29 cellular contexts compared by ENCODE assay signal in the genomic region with DNA sequence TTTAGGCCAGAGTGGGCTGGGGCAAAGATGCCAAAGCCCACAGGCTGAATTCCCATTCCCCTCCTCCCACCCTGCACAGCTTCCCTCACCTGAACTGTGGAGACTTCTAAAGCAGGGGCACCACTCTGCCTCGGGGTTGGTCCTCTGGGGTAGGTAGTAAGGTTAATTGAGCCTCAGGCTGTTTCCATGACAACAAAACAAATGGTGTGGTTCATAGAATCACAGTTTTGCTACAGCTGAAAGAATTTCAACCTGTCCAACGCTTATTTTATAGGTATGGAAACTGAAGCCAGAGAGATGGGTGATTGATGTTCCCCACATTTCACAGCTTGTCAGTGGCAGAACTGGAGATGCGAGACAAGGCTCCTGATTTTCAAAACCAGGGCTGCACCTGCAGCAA.
DNase-seq lines count a peak whose midpoint lies in the region; ATAC-seq, FAIRE-seq and TF ChIP-seq lines count a peak whose summit lies in the region.
"Had no signal": no experiment of that assay in that cellular context is flagged by ENCODE, and none has a peak within 500 bp of the region (broad histone marks: within the 10 kb centered on the region; RNA-seq: fewer than 3 reads in every experiment).

No MANE protein-coding gene starts in this region.

- H3K27ac ChIP-seq in K562 (ENCODE audit: extremely low read depth, low read depth, low read length) (no peak overlapping the region), neural cell (ENCODE audit: low read length) (peak overlapping the region; percentile 66), H9 (ENCODE audit: insufficient read length, low read depth, low read length) (no peak overlapping the region)
- H3K27ac ChIP-seq: prostate gland, transverse colon had no signal

- H2AFZ ChIP-seq in K562 (ENCODE audit: low read depth, low read length) (no peak overlapping the region), neural cell (ENCODE audit: low read depth, low read length) (peak overlapping the region; percentile 12), H9 (ENCODE audit: low read length) (no peak overlapping the region)

- H3K9me2 ChIP-seq in neural cell (ENCODE audit: insufficient read depth, low read length), result no peaks in the 10 kb centered on the region

- H3K4me3 Mint-ChIP-seq in H9, result no peak overlapping the region
- H3K4me3 Mint-ChIP-seq: activated CD8-positive, alpha-beta T cell treated with anti-CD3 and anti-CD28 coated beads for 36 hours; activated naive CD4-positive, alpha-beta T cell treated with anti-CD3 and anti-CD28 coated beads for 36 hours; endodermal cell; mesothelial cell of epicardium; naive B cell had no signal

- DNase-seq in GM12865 (ENCODE audit: low read depth), result peak; percentile 79
- no peak for DNase-seq in K562 (ENCODE audit: extremely low read depth in 1 of 4, low spot score in 3 of 4)
- DNase-seq in H9, result no peak
- no peak for DNase-seq in cerebellar cortex (ENCODE audit: low spot score)
- DNase-seq: activated CD8-positive, alpha-beta T cell treated with anti-CD3 and anti-CD28 coated beads for 36 hours; activated naive CD4-positive, alpha-beta T cell treated with anti-CD3 and anti-CD28 coated beads for 36 hours; C1 segment of cervical spinal cord; central memory CD4-positive, alpha-beta T cell; endodermal cell; foreskin fibroblast; naive B cell; NCI-H1048; NCI-H187; NCI-H524 treated with DMSO at 0.1 percent for 48 hours; nucleus accumbens; SHP77 treated with DMSO at 0.1 percent for 48 hours; stimulated activated CD4-positive, alpha-beta T cell treated with anti-CD3 and anti-CD28 coated beads, Interleukin-4, amount 100 ng/mL, for 1 hour; transverse colon had no signal

- TF ChIP-seq CTCF in GM12865 (IDR thresholded peaks at IDR 0.05; ENCODE audit: insufficient read depth, low read depth, low read length, missing control alignments), result no peak
- no peak for TF ChIP-seq CTCF in K562 (IDR thresholded peaks at IDR 0.05 in 2 of 3, conservative IDR thresholded peaks at IDR 0.05 in 1 of 3; ENCODE audit: insufficient read depth in 2 of 3, low read depth in 1 of 3, low read length in 3 of 3)
- no peak for TF ChIP-seq CTCF in neural cell (IDR thresholded peaks at IDR 0.05; ENCODE audit: poor library complexity, severe bottlenecking)
- TF ChIP-seq CTCF in H9 (conservative IDR thresholded peaks at IDR 0.05), result no peak

- H2BK5ac ChIP-seq in H9 (ENCODE audit: insufficient read length, low read length), result no peak overlapping the region

- no peak overlapping the region for H2BK15ac ChIP-seq in H9 (ENCODE audit: low read depth, low read length)

- no peak overlapping the region for H3T11ph ChIP-seq in H9 (ENCODE audit: low read length)

- H3F3A ChIP-seq in neural cell (ENCODE audit: insufficient read depth, low read length, poor library complexity, severe bottlenecking), result no peaks in the 10 kb centered on the region

- no peaks in the 10 kb centered on the region for H3K9me1 ChIP-seq in K562 (ENCODE audit: control insufficient read depth, insufficient read depth, low read length)

- no peak overlapping the region for H3K56ac ChIP-seq in H9 (ENCODE audit: insufficient read length, low read depth, low read length)

- no peaks in the 10 kb centered on the region for H3K79me1 ChIP-seq in H9 (ENCODE audit: insufficient read depth, low read depth, low read length, poor library complexity, severe bottlenecking)

- no peak overlapping the region for H2BK12ac ChIP-seq in H9 (ENCODE audit: insufficient read length, low read depth, low read length)

- intact Hi-C loops in K562 (cut with micrococcal nuclease), result no loop called here

- no peak overlapping the region for H3K23ac ChIP-seq in H9 (ENCODE audit: insufficient read length, low read depth, low read length)

- H2AK5ac ChIP-seq in H9 (ENCODE audit: insufficient read length, low read length), result no peak overlapping the region

- TF ChIP-seq POLR2A in K562 (conservative IDR thresholded peaks at IDR 0.05), result no peak

- POLR2A ChIA-PET in K562 (lab: Yijun Ruan, JAX), result interaction anchor here (1.0 to 1.2 kb wide), 2 partner anchors 9 to 159 kb away, joined by 3 to 4 read pairs; no protein-coding TSS in a partner anchor

- in situ Hi-C loops in K562 (cut with MboI), result no loop called here

- H3K18ac ChIP-seq in H9 (ENCODE audit: insufficient read length, low read depth, low read length), result no peak overlapping the region

- no peak overlapping the region for H3K14ac ChIP-seq in H9 (ENCODE audit: insufficient read depth, low read length)

- BruUV-seq in K562 (replicated peaks; lab: Mats Ljungman, UMichigan), result no TSS peak

- no peaks in the 10 kb centered on the region; a peak in 1 of 7 replicates for H3K36me3 Mint-ChIP-seq in H9 (ENCODE audit: insufficient read depth in 1 of 3, low read depth in 3 of 3)
- H3K36me3 Mint-ChIP-seq: mesothelial cell of epicardium, naive B cell had no signal

- H4K8ac ChIP-seq in H9 (replicated peaks; ENCODE audit: insufficient read length, low read depth, low read length), result no peak overlapping the region

- H3K4me1 Mint-ChIP-seq in H9, result peaks cover 31 to 34% of the 10 kb centered on the region in 2 experiments
- H3K4me1 Mint-ChIP-seq: naive B cell had no signal

- H2BK120ac ChIP-seq in H9 (ENCODE audit: low read depth, low read length, poor library complexity, severe bottlenecking), result no peak overlapping the region

- peaks cover 1% of the 10 kb centered on the region; the same call in 1 of the 2 replicates for H3K27me3 Mint-ChIP-seq in H9 (ENCODE audit: low read depth)

- 0% methylated on average over 3 of the region's 3 CpGs for WGBS in K562 (ENCODE audit: insufficient coverage, low coverage, missing lambda C conversion rate)
- WGBS in H9 (ENCODE audit: extremely low coverage, insufficient read length, low lambda C conversion rate), result no CpG with 5 or more reads among the region's 3 CpGs

- H3K9ac ChIP-seq in K562 (ENCODE audit: insufficient read depth in 1 of 2, low read depth in 2 of 2, low read length in 2 of 2), result no peak overlapping the region
- peak overlapping the region; percentile 29 for H3K9ac ChIP-seq in neural cell (ENCODE audit: low read length)
- H3K9ac ChIP-seq in H9 (ENCODE audit: extremely low read depth, insufficient read length, low read length), result no peak overlapping the region

- H3K27me3 ChIP-seq in K562 (ENCODE audit: control insufficient read depth in 2 of 2, insufficient read depth in 2 of 2, low read length in 2 of 2) (peaks cover 0 to 4% of the 10 kb centered on the region in 2 experiments; a peak in 2 of 5 replicates), neural cell (ENCODE audit: insufficient read depth, low read depth, low read length) (no peaks in the 10 kb centered on the region), H9 (ENCODE audit: insufficient read depth, low read length) (no peaks in the 10 kb centered on the region)
- H3K27me3 ChIP-seq: transverse colon had no signal

- no peak overlapping the region for H3K4ac ChIP-seq in H9 (ENCODE audit: low read depth, low read length)

- TF ChIP-seq EP300 in K562 (IDR thresholded peaks at IDR 0.05; ENCODE audit: low read length) (no peak), neural cell (conservative IDR thresholded peaks at IDR 0.05; ENCODE audit: poor library complexity, severe bottlenecking) (peak; percentile 88)

- H3K27ac Mint-ChIP-seq in H9, result no peak overlapping the region
- H3K27ac Mint-ChIP-seq: activated CD8-positive, alpha-beta T cell treated with anti-CD3 and anti-CD28 coated beads for 36 hours; activated naive CD4-positive, alpha-beta T cell treated with anti-CD3 and anti-CD28 coated beads for 36 hours; endodermal cell; mesothelial cell of epicardium had no signal

- H3K9me3 ChIP-seq in K562 (replicated peaks; ENCODE audit: control insufficient read depth, insufficient read depth, low read depth, low read length) (no peaks in the 10 kb centered on the region), neural cell (ENCODE audit: low read length) (no peaks in the 10 kb centered on the region), H9 (ENCODE audit: control insufficient read depth, low read depth, low read length) (no peaks in the 10 kb centered on the region)
- H3K9me3 ChIP-seq: prostate gland, transverse colon had no signal

- H3K4me3 ChIP-seq in GM12865 (ENCODE audit: low read depth, low read length) (peak overlapping the region; percentile 7), K562 (no peak overlapping the region), neural cell (ENCODE audit: low read length) (peak overlapping the region; percentile 51)
- H3K4me3 ChIP-seq: prostate gland, transverse colon had no signal

- no peak overlapping the region for H2BK20ac ChIP-seq in H9 (ENCODE audit: low read depth, low read length, poor library complexity, severe bottlenecking)

- no peak for FAIRE-seq in K562 (lab: Jason Lieb, UNC)
- FAIRE-seq: G401.6, GM19239, H54, keratinocyte, RCC 7860 had no signal

- H3K4me1 ChIP-seq in K562 (replicated peaks in 1 of 2; ENCODE audit: control insufficient read depth in 2 of 2, insufficient read depth in 2 of 2, low read length in 2 of 2) (no peaks in the 10 kb centered on the region), H9 (ENCODE audit: insufficient read depth, low read length) (peaks cover 12% of the 10 kb centered on the region; the same call in 1 of the 2 replicates)
- H3K4me1 ChIP-seq: prostate gland, transverse colon had no signal

- H3K9me3 Mint-ChIP-seq in H9, result no peaks in the 10 kb centered on the region
- H3K9me3 Mint-ChIP-seq: activated CD8-positive, alpha-beta T cell treated with anti-CD3 and anti-CD28 coated beads for 36 hours; activated naive CD4-positive, alpha-beta T cell treated with anti-CD3 and anti-CD28 coated beads for 36 hours; endodermal cell; mesothelial cell of epicardium; naive B cell had no signal

- H4K5ac ChIP-seq in H9 (ENCODE audit: insufficient read length, low read depth, low read length), result no peak overlapping the region

- CTCF ChIA-PET in K562 (lab: Yijun Ruan, JAX; ENCODE audit: low intra/inter-chr PET ratio), result no interaction called here

- peak; percentile 57 for ATAC-seq in HG03432 (IDR thresholded peaks at IDR 0.05; ENCODE audit: unreplicated experiment)
- ATAC-seq in K562, result no peak
- ATAC-seq in GM19035 (IDR thresholded peaks at IDR 0.05; ENCODE audit: unreplicated experiment), result no peak
- ATAC-seq: activated CD8-positive, alpha-beta T cell treated with anti-CD3 and anti-CD28 coated beads for 36 hours; esophagus mucosa had no signal

- H3K36me3 ChIP-seq in K562 (ENCODE audit: control insufficient read depth, insufficient read depth, low read length) (no peaks in the 10 kb centered on the region), neural cell (ENCODE audit: insufficient read depth, low read length) (no peaks in the 10 kb centered on the region)
- H3K36me3 ChIP-seq: prostate gland, transverse colon had no signal

- no peak overlapping the region for H4K91ac ChIP-seq in H9 (ENCODE audit: insufficient read length, low read depth, low read length)

- TF ChIP-seq RAD21 in K562 (CRISPR knock-in tag; conservative IDR thresholded peaks at IDR 0.05 in 1 of 2, IDR thresholded peaks at IDR 0.05 in 1 of 2) (no peak), neural cell (conservative IDR thresholded peaks at IDR 0.05) (no peak)

- H3K79me2 ChIP-seq in K562 (ENCODE audit: control insufficient read depth, insufficient read depth, low read length) (no peaks in the 10 kb centered on the region), neural cell (replicated peaks; ENCODE audit: insufficient read depth, low read length) (no peaks in the 10 kb centered on the region), H9 (ENCODE audit: insufficient read depth, low read length) (no peaks in the 10 kb centered on the region)

- H3K23me2 ChIP-seq in H9 (ENCODE audit: insufficient read length, low read depth, low read length, poor library complexity, severe bottlenecking), result no peaks in the 10 kb centered on the region

- H4K20me1 ChIP-seq in K562 (replicated peaks; ENCODE audit: control insufficient read depth, insufficient read depth, low read length) (no peaks in the 10 kb centered on the region), neural cell (ENCODE audit: insufficient read depth) (no peaks in the 10 kb centered on the region), H9 (ENCODE audit: control insufficient read depth, insufficient read depth, insufficient read length) (no peaks in the 10 kb centered on the region)

- no peak overlapping the region for H3K4me2 ChIP-seq in K562 (ENCODE audit: insufficient read depth, low read length)
- H3K4me2 ChIP-seq in neural cell (ENCODE audit: low read length), result peak overlapping the region; percentile 48
- H3K4me2 ChIP-seq in H9 (ENCODE audit: insufficient read depth, insufficient read length, low read length), result no peak overlapping the region
